In the genomic region with DNA sequence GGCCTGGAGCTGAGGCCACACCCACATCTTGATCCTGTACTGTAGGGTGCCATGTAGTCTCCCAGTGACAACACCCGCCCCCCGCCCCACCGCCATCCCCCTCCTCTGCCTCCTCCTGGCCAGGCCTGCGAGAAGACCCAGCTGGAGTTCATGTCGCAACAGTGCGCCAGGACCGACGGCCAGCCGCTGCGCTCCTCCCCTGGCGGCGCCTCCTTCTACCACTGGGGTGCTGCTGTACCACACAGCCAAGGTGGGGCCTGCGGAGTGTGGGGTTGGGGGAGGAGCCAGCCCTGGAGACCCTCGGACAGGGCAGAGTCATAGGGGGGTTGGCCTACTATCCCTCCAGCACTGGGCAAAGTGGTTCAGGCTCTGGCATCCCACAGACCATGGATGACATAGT, we compare ENCODE assay signal across 17 cellular contexts. TPM values are rescaled to one million over a fixed set of nuclear protein-coding genes. Genes with fewer than 3 reads are reported as not detected.
DNase-seq lines count a peak whose midpoint lies in the region; ATAC-seq and TF ChIP-seq lines count a peak whose summit lies in the region.
"Had no signal": no experiment of that assay in that cellular context is flagged by ENCODE, and none has a peak within 500 bp of the region (broad histone marks: within the 10 kb centered on the region; RNA-seq: fewer than 3 reads in every experiment).

No MANE protein-coding gene starts in this region.

- peak; percentile 28; the same call in 2 of the 3 replicates for ATAC-seq in GM23338

- H3K4me1 ChIP-seq in BLaER1: peaks cover 75% of the 10 kb centered on the region
- H3K4me1 ChIP-seq in GM23338 (ENCODE audit: insufficient read depth): no peaks in the 10 kb centered on the region
- H3K4me1 ChIP-seq in SJCRH30: no peaks in the 10 kb centered on the region
- no peaks in the 10 kb centered on the region for H3K4me1 ChIP-seq in uterus

- H3K9me3 Mint-ChIP-seq in GM23338: no peaks in the 10 kb centered on the region; the same call in 2 of the 3 replicates
- H3K9me3 Mint-ChIP-seq: CD4-positive, alpha-beta memory T cell had no signal

- no peak overlapping the region for H3K4me3 Mint-ChIP-seq in GM23338
- H3K4me3 Mint-ChIP-seq: B cell; CD4-positive, alpha-beta memory T cell had no signal

- H3K36me3 ChIP-seq in BLaER1 (no peaks in the 10 kb centered on the region), GM23338 (ENCODE audit: insufficient read depth) (no peaks in the 10 kb centered on the region), SJCRH30 (no peaks in the 10 kb centered on the region), uterus (no peaks in the 10 kb centered on the region)

- TF ChIP-seq POLR2A in NB4 (IDR thresholded peaks at IDR 0.05; ENCODE audit: extremely low read depth, insufficient read length) (no peak), uterus (IDR thresholded peaks at IDR 0.05) (no peak)

- H3K4me2 ChIP-seq in BLaER1 (peak overlapping the region; percentile 98), GM23338 (no peak overlapping the region)

- DNase-seq in GM23338 (ENCODE audit: low spot score): no peak
- peak; percentile 39 for DNase-seq in NB4 (ENCODE audit: low read depth)
- DNase-seq in fibroblast of villous mesenchyme (ENCODE audit: low read depth): peak; percentile 29
- DNase-seq in SJCRH30: no peak
- DNase-seq in uterus: no peak
- no peak for DNase-seq in DMS114 treated with DMSO at 0.1 percent for 48 hours (lab: John Stamatoyannopoulos, UW; ENCODE audit: unreplicated experiment)
- DNase-seq in stimulated activated CD4-positive, alpha-beta T cell treated with anti-CD3 and anti-CD28 coated beads, Interleukin-12 subunit alpha, Interleukin-12 subunit beta, amount 100 ng/mL, for 4 hours: no peak
- DNase-seq: C1 segment of cervical spinal cord; Calu3; CD4-positive, alpha-beta memory T cell; COR-L47; DMS153; DND-41; GOT3; HCEC 1CT had no signal

- H3K27me3 ChIP-seq in BLaER1 (no peaks in the 10 kb centered on the region), GM23338 (ENCODE audit: insufficient read depth) (no peaks in the 10 kb centered on the region), SJCRH30 (peaks cover 2% of the 10 kb centered on the region; the same call in 1 of the 2 replicates), uterus (no peaks in the 10 kb centered on the region)

- intact Hi-C loops in uterus (cut with DNase I; ENCODE audit: low total_unique reads): no loop called here

- H4K20me1 ChIP-seq in BLaER1: no peaks in the 10 kb centered on the region
- H4K20me1 ChIP-seq in GM23338 (replicated peaks; ENCODE audit: insufficient read depth): no peaks in the 10 kb centered on the region

- no peak for TF ChIP-seq CTCF in GM23338 (conservative IDR thresholded peaks at IDR 0.05; ENCODE audit: low read depth in 2 of 2)
- no peak for TF ChIP-seq CTCF in NB4 (IDR thresholded peaks at IDR 0.05; ENCODE audit: low read depth, low read length)
- TF ChIP-seq CTCF in fibroblast of villous mesenchyme (IDR thresholded peaks at IDR 0.05; ENCODE audit: insufficient read depth, low read depth, low read length): no peak
- no peak for TF ChIP-seq CTCF in uterus (IDR thresholded peaks at IDR 0.05)

- no peaks in the 10 kb centered on the region for H3K79me2 ChIP-seq in GM23338 (replicated peaks; ENCODE audit: insufficient read depth)

- H3K4me3 ChIP-seq in BLaER1: no peak overlapping the region
- no peak overlapping the region for H3K4me3 ChIP-seq in GM23338
- H3K4me3 ChIP-seq in NB4 (ENCODE audit: low read depth, low read length): no peak overlapping the region
- H3K4me3 ChIP-seq in fibroblast of villous mesenchyme (ENCODE audit: low read depth, low read length): no peak overlapping the region
- H3K4me3 ChIP-seq in SJCRH30: no peak overlapping the region
- no peak overlapping the region for H3K4me3 ChIP-seq in uterus

- H3K9me3 ChIP-seq in BLaER1: no peaks in the 10 kb centered on the region
- no peaks in the 10 kb centered on the region for H3K9me3 ChIP-seq in SJCRH30 (replicated peaks)
- H3K9me3 ChIP-seq in uterus: no peaks in the 10 kb centered on the region

- no peak overlapping the region for H2AFZ ChIP-seq in GM23338

- no peak overlapping the region for H3K27ac Mint-ChIP-seq in GM23338
- H3K27ac Mint-ChIP-seq: B cell; CD4-positive, alpha-beta memory T cell had no signal

- no peaks in the 10 kb centered on the region for H3K4me1 Mint-ChIP-seq in GM23338
- H3K4me1 Mint-ChIP-seq: CD4-positive, alpha-beta memory T cell had no signal

- no peaks in the 10 kb centered on the region for H3K9me2 ChIP-seq in GM23338 (ENCODE audit: insufficient read depth)

- H3K9ac ChIP-seq in BLaER1: no peak overlapping the region

- no peaks in the 10 kb centered on the region for H3F3A ChIP-seq in GM23338 (replicated peaks; ENCODE audit: low read depth)

- H3K27me3 Mint-ChIP-seq in GM23338 (ENCODE audit: insufficient read depth, low read depth, poor library complexity): peaks cover 9% of the 10 kb centered on the region
- H3K27me3 Mint-ChIP-seq: B cell had no signal

- H3K27ac ChIP-seq in BLaER1 (no peak overlapping the region), GM23338 (ENCODE audit: low read depth) (no peak overlapping the region), SJCRH30 (no peak overlapping the region), uterus (no peak overlapping the region)

- no peaks in the 10 kb centered on the region for H3K36me3 Mint-ChIP-seq in GM23338 (ENCODE audit: low read depth)
- H3K36me3 Mint-ChIP-seq: CD4-positive, alpha-beta memory T cell had no signal

RNA-seq across cellular contexts. Expression of gene ADAMTS13, which starts 14.5 kb away (rescaled TPM):
- total RNA-seq in GM23338 (2014; rRNA removed; shearing (Covaris generic)): 3.1 and 6.0 TPM in 2 replicates
- polyA plus RNA-seq in GM23338 (2016; fragmentation: Nextera tagmentation; extraction: Ambion mirVana): 4.4 and 6.0 TPM in 2 replicates
- total RNA-seq in fibroblast of villous mesenchyme (1.3 TPM in 2 replicates), uterus (1 to 10 TPM in 3 of 4 donors, not detected in 1; 1.8 to 4.9 (median 3.8) TPM)
- 0.42 and 0.43 TPM in 2 replicates for total RNA-seq in SJCRH30 (2014; rRNA removed; shearing (Covaris generic))
- polyA plus RNA-seq: CD4-positive, alpha-beta memory T cell had no signal

RNA-seq across cellular contexts. Expression of gene REXO4, which starts 18.9 kb away (rescaled TPM):
- 34.3 and 36.3 TPM in 2 replicates for total RNA-seq in GM23338 (2014; rRNA removed; shearing (Covaris generic))
- polyA plus RNA-seq in GM23338 (2016; fragmentation: Nextera tagmentation; extraction: Ambion mirVana): 31.1 and 38.1 TPM in 2 replicates
- 10.0 and 12.5 TPM in 2 replicates for total RNA-seq in fibroblast of villous mesenchyme
- 39.5 and 41.0 TPM in 2 replicates for total RNA-seq in SJCRH30 (2014; rRNA removed; shearing (Covaris generic))
- 10 to 100 TPM in 3 of 4 donors, 1 to 10 TPM in 1; 6.4 to 25.0 (median 20.2) TPM for total RNA-seq in uterus

RNA-seq across cellular contexts. Expression of gene CACFD1, which starts 23.1 kb away (rescaled TPM):
- total RNA-seq in GM23338 (2014; rRNA removed; shearing (Covaris generic)): 12.0 and 18.2 TPM in 2 replicates
- 4.5 and 5.8 TPM in 2 replicates for polyA plus RNA-seq in GM23338 (2016; fragmentation: Nextera tagmentation; extraction: Ambion mirVana)
- 3.9 and 7.7 TPM in 2 replicates for total RNA-seq in fibroblast of villous mesenchyme
- 12.1 and 13.6 TPM in 2 replicates for total RNA-seq in SJCRH30 (2014; rRNA removed; shearing (Covaris generic))
- 10 to 100 TPM in 1 of 4 donors, 1 to 10 TPM in 3; 2.3 to 21.6 (median 5.2) TPM for total RNA-seq in uterus

RNA-seq across cellular contexts. Expression of gene SLC2A6, which starts 42.2 kb away (rescaled TPM):
- 30.9 and 39.3 TPM in 2 replicates for total RNA-seq in GM23338 (2014; rRNA removed; shearing (Covaris generic))
- polyA plus RNA-seq in GM23338 (2016; fragmentation: Nextera tagmentation; extraction: Ambion mirVana): 17.5 and 17.6 TPM in 2 replicates
- total RNA-seq in fibroblast of villous mesenchyme (35.4 and 41.9 TPM in 2 replicates), uterus (10 to 100 TPM in 1 of 4 donors, 1 to 10 TPM in 1, under 1 TPM in 2; 0.26 to 11.5 (median 2.1) TPM)
- 20.3 and 23.4 TPM in 2 replicates for total RNA-seq in SJCRH30 (2014; rRNA removed; shearing (Covaris generic))

Comparison
In these comparisons a context has a peak if more than half of its experiments do, and no peak if none do; other contexts are left out.
1. DNase-seq: peak in NB4 (single experiment) and fibroblast of villous mesenchyme (single experiment); none in GM23338 (single experiment), SJCRH30 (0 of 2), uterus (0 of 2), DMS114 treated with DMSO at 0.1 percent for 48 hours (single experiment) and stimulated activated CD4-positive, alpha-beta T cell treated with anti-CD3 and anti-CD28 coated beads, Interleukin-12 subunit alpha, Interleukin-12 subunit beta, amount 100 ng/mL, for 4 hours (single experiment).